ENCODE assay signal across 17 cellular contexts in the genomic region with DNA sequence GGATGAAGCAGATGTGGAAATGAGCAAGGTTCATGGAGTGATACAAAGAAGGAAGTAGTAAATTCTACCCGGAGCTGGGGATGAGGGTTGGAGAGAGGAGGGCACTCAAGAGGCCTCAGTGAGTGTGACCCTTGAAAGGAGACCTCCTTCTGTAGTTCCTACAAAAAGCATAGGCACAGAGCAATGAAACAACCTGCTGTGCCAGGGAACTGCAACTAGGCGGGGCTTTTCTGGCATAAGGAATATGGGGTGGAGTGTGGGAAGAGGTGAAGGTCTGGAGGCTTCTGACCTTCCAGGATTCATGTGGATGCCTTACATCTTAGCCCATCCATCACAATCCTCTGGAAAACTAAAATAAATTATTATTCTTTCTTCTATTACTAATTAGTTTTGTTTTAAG.
"Had no signal": no experiment of that assay in that cellular context is flagged by ENCODE, and none has a peak within 500 bp of the region (broad histone marks: within the 10 kb centered on the region; RNA-seq: fewer than 3 reads in every experiment).

No MANE protein-coding gene starts in this region.

- H3K27me3 ChIP-seq: adrenal gland, breast epithelium, gastrocnemius medialis, right atrium auricular region, tibial nerve, uterus had no signal

- H3K36me3 Mint-ChIP-seq: activated naive CD4-positive, alpha-beta T cell treated with anti-CD3 and anti-CD28 coated beads, Interleukin-2, amount 50 U/mL, for 72 hours had no signal

- H3K4me3 Mint-ChIP-seq: stimulated activated naive CD8-positive, alpha-beta T cell treated with anti-CD3 and anti-CD28 coated beads, Interleukin-15, Interleukin-2, amounts not matched to agents 100 ng/mL and 50 ng/mL, for 24 hours had no signal

- H3K27ac ChIP-seq: adrenal gland, breast epithelium, coronary artery, gastrocnemius medialis, left ventricle myocardium inferior, right atrium auricular region, tibial nerve, uterus, WERI-Rb-1 had no signal

- H3K4me1 ChIP-seq: adrenal gland, breast epithelium, gastrocnemius medialis, left ventricle myocardium inferior, right atrium auricular region, tibial nerve, uterus had no signal

- H3K9me3 Mint-ChIP-seq: activated naive CD4-positive, alpha-beta T cell treated with anti-CD3 and anti-CD28 coated beads, Interleukin-2, amount 50 U/mL, for 72 hours; stimulated activated naive CD8-positive, alpha-beta T cell treated with anti-CD3 and anti-CD28 coated beads, Interleukin-15, Interleukin-2, amounts not matched to agents 100 ng/mL and 50 ng/mL, for 24 hours had no signal

- H3K27ac Mint-ChIP-seq: activated naive CD4-positive, alpha-beta T cell treated with anti-CD3 and anti-CD28 coated beads, Interleukin-2, amount 50 U/mL, for 72 hours; progenitor cell of endocrine pancreas; stimulated activated naive CD8-positive, alpha-beta T cell treated with anti-CD3 and anti-CD28 coated beads, Interleukin-15, Interleukin-2, amounts not matched to agents 100 ng/mL and 50 ng/mL, for 24 hours had no signal

- H3K4me3 ChIP-seq: adrenal gland, breast epithelium, coronary artery, gastrocnemius medialis, left ventricle myocardium inferior, right atrium auricular region, tibial nerve, uterus had no signal

- ATAC-seq: activated naive CD4-positive, alpha-beta T cell treated with anti-CD3 and anti-CD28 coated beads, Interleukin-2, amount 50 U/mL, for 72 hours; gastrocnemius medialis had no signal

- DNase-seq: activated CD4-positive, alpha-beta T cell treated with anti-CD3 and anti-CD28 coated beads, Interleukin-2, amount 50 U/mL, for 4 hours; activated gamma-delta T cell treated with Interleukin-2 at 50 U/mL for 16 hours; adrenal gland; gastrocnemius medialis; head of caudate nucleus; left ventricle myocardium inferior; mammary epithelial cell; midbrain; uterus; WERI-Rb-1 had no signal

- H3K9me3 ChIP-seq: adrenal gland, breast epithelium, gastrocnemius medialis, left ventricle myocardium inferior, right atrium auricular region, tibial nerve, uterus had no signal

- H3K36me3 ChIP-seq: adrenal gland, breast epithelium, gastrocnemius medialis, left ventricle myocardium inferior, right atrium auricular region, tibial nerve, uterus, WERI-Rb-1 had no signal

- H3K27me3 Mint-ChIP-seq: progenitor cell of endocrine pancreas had no signal
